Comparison of ENCODE assay signal across 19 cellular contexts in genomic region chr3:69160525-69160924, GRCh38. TPM values are rescaled to one million over a fixed set of nuclear protein-coding genes. Genes with fewer than 3 reads are reported as not detected.
"Had no signal": no experiment of that assay in that cellular context is flagged by ENCODE, and none has a peak within 500 bp of the region (broad histone marks: within the 10 kb centered on the region; RNA-seq: fewer than 3 reads in every experiment).

No MANE protein-coding gene starts in this region.

- H3K4me1 Mint-ChIP-seq: immature natural killer cell, memory B cell had no signal

- H3K27me3 ChIP-seq: foreskin keratinocyte, pancreas, upper lobe of left lung, uterus had no signal

- H3K9me3 Mint-ChIP-seq: immature natural killer cell, memory B cell, mesothelial cell of epicardium, nephron had no signal

- H3K36me3 ChIP-seq: left ventricle myocardium inferior, lower lobe of right lung, pancreas, tibial artery, upper lobe of left lung, uterus had no signal

- H3K36me3 Mint-ChIP-seq: immature natural killer cell, memory B cell, mesothelial cell of epicardium had no signal

- H3K27me3 Mint-ChIP-seq: memory B cell, progenitor cell of endocrine pancreas had no signal

- H3K4me3 Mint-ChIP-seq: immature natural killer cell, memory B cell, mesothelial cell of epicardium, nephron had no signal

- DNase-seq: erythroblast; foreskin keratinocyte; immature natural killer cell; left ventricle myocardium inferior; lower lobe of right lung; occipital lobe; pancreas; right cardiac atrium; small intestine; stimulated activated CD4-positive, alpha-beta T cell treated with anti-CD3 and anti-CD28 coated beads, Interleukin-12 subunit alpha, Interleukin-12 subunit beta, amount 100 ng/mL, for 4 hours; stimulated activated naive CD4-positive, alpha-beta T cell treated with Interleukin-2 at 50 U/mL for 16 hours; tibial artery; upper lobe of left lung; uterus had no signal

- H3K4me3 ChIP-seq: left ventricle myocardium inferior, lower lobe of right lung, pancreas, tibial artery, upper lobe of left lung, uterus had no signal

- H3K27ac Mint-ChIP-seq: immature natural killer cell, memory B cell, mesothelial cell of epicardium, nephron had no signal

- H3K9me3 ChIP-seq: left ventricle myocardium inferior, lower lobe of right lung, pancreas, tibial artery, upper lobe of left lung, uterus had no signal

- H3K4me1 ChIP-seq: left ventricle myocardium inferior, lower lobe of right lung, pancreas, tibial artery, upper lobe of left lung, uterus had no signal

- ATAC-seq: foreskin keratinocyte, lower lobe of right lung, pancreas, right cardiac atrium had no signal

- FAIRE-seq: keratinocyte, pancreas, small intestine had no signal

- H3K27ac ChIP-seq: foreskin keratinocyte, left ventricle myocardium inferior, lower lobe of right lung, pancreas, tibial artery, upper lobe of left lung, uterus had no signal

RNA-seq across cellular contexts. Expression of gene LMOD3, which starts 38.1 kb away (rescaled TPM):
- total RNA-seq: foreskin keratinocyte, mesothelial cell of epicardium, progenitor cell of endocrine pancreas had no signal
- polyA plus RNA-seq: foreskin keratinocyte, keratinocyte, pancreas had no signal
